ENCODE assay signal across 27 cellular contexts in the genomic region with DNA sequence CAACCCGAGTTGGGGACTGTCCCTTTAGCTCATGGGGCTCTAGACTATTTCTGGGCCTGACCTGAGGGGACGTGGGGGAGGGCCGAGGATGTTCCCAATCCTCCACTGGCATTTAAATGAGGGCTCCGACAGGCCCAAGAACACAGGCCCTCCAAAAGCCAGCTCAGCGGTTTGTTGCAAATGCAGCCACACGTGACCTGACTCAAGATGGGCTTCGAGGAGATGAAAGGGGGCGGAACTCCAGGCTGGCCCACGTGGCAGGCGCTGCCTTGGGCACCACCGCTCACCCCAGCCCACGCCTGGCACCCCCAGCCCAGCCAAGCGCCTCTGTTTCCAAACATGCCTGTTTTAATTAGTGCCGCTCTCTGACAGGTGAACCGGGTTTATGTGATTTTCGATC.
DNase-seq lines count a peak whose midpoint lies in the region; ATAC-seq and TF ChIP-seq lines count a peak whose summit lies in the region.
"Had no signal": no experiment of that assay in that cellular context is flagged by ENCODE, and none has a peak within 500 bp of the region (broad histone marks: within the 10 kb centered on the region; RNA-seq: fewer than 3 reads in every experiment).

No MANE protein-coding gene starts in this region.

- intact Hi-C loops in lower lobe of right lung (cut with DNase I), result no loop called here

- peaks cover 26% of the 10 kb centered on the region for H3K36me3 ChIP-seq in lower lobe of right lung
- H3K36me3 ChIP-seq: thoracic aorta, uterus had no signal

- in situ Hi-C loops in G401 (cut with HindIII; ENCODE audit: low sequenced_read_pairs), result no loop called here

- no peak for TF ChIP-seq CTCF in lower lobe of right lung (IDR thresholded peaks at IDR 0.05)

- no peak overlapping the region for H3K4me3 ChIP-seq in lower lobe of right lung
- H3K4me3 ChIP-seq: skin epidermis, thoracic aorta, uterus had no signal

- no peaks in the 10 kb centered on the region for H3K27me3 ChIP-seq in lower lobe of right lung (ENCODE audit: low read depth)
- H3K27me3 ChIP-seq: uterus had no signal

- H3K27ac ChIP-seq in lower lobe of right lung (no peak overlapping the region), substantia nigra (ENCODE audit: low read depth, low read length, poor library complexity, severe bottlenecking) (peak overlapping the region; percentile 5)
- H3K27ac ChIP-seq: C4-2B, skin epidermis, thoracic aorta, uterus had no signal

- no peaks in the 10 kb centered on the region for H3K4me1 ChIP-seq in lower lobe of right lung
- H3K4me1 ChIP-seq: uterus had no signal

- no peak for ATAC-seq in lower lobe of right lung
- ATAC-seq: activated naive CD4-positive, alpha-beta T cell treated with anti-CD3 and anti-CD28 coated beads, Interleukin-2, amount 50 U/mL, for 72 hours; effector memory CD8-positive, alpha-beta T cell; naive thymus-derived CD4-positive, alpha-beta T cell; T-cell; WTC11 had no signal

- H3K9me3 ChIP-seq in lower lobe of right lung, result no peaks in the 10 kb centered on the region
- H3K9me3 ChIP-seq: thoracic aorta, uterus had no signal

- DNase-seq in G401 (ENCODE audit: low spot score) (peak; percentile 37), cerebellum (ENCODE audit: low spot score) (peak; percentile 38), lower lobe of right lung (peak; percentile 20), substantia nigra (lab: John Stamatoyannopoulos, UW) (peak in 37 of 49 donors; percentile 19 to 79 (median 54)), NCI-H345 treated with DMSO at 0.1 percent for 48 hours (lab: John Stamatoyannopoulos, UW; ENCODE audit: unreplicated experiment) (no peak), AML-193 (lab: John Stamatoyannopoulos, UW) (no peak)
- no peak for DNase-seq in central memory CD4-positive, alpha-beta T cell
- DNase-seq: activated CD4-positive, alpha-beta T cell treated with anti-CD3 and anti-CD28 coated beads, Interleukin-2, amount 10 ng/mL, durations not matched to agents 24 days and 14 days; activated CD8-positive, alpha-beta memory T cell treated with anti-CD3 and anti-CD28 coated beads for 24 hours; COR-L47; cortex of kidney; effector memory CD8-positive, alpha-beta T cell; naive thymus-derived CD4-positive, alpha-beta T cell; NCI-H146; NCI-H2107; NCI-H446; NCI-H774; retina; RPMI8226; stimulated activated naive CD4-positive, alpha-beta T cell treated with Interleukin-2 at 50 U/mL for 16 hours; T-cell; uterus had no signal

Comparison
In these comparisons a context has a peak if more than half of its experiments do, and no peak if none do; other contexts are left out.
1. DNase-seq: peak in G401 (single experiment), cerebellum (single experiment), lower lobe of right lung (single experiment) and substantia nigra (37 of 49); none in central memory CD4-positive, alpha-beta T cell (single experiment), NCI-H345 treated with DMSO at 0.1 percent for 48 hours (single experiment) and AML-193 (0 of 2).